In genomic region chr22:40241200-40241763, GRCh38 we compare ENCODE assay signal across 1 cellular context.
TF ChIP-seq lines count a peak whose summit lies in the region.

No MANE protein-coding gene starts in this region.

TF ChIP-seq in GM12878, 131 proteins besides CTCF, POLR2A, EP300 and RAD21 (continued from another document and continues in another):
- TF ChIP-seq CEBPZ (IDR thresholded peaks at IDR 0.05; ENCODE audit: low read depth, low read length) (no peak), ZNF687 (IDR thresholded peaks at IDR 0.05) (no peak), MEF2A (IDR thresholded peaks at IDR 0.05; ENCODE audit: insufficient read depth, low read depth, low read length) (no peak), LARP7 (IDR thresholded peaks at IDR 0.05) (no peak), TAF1 (IDR thresholded peaks at IDR 0.05; ENCODE audit: borderline replicate concordance, low read depth, low read length) (no peak), CHD4 (IDR thresholded peaks at IDR 0.05) (no peak), ESRRA (IDR thresholded peaks at IDR 0.05; ENCODE audit: low read length) (no peak), TCF7 (IDR thresholded peaks at IDR 0.05; ENCODE audit: borderline replicate concordance) (no peak), ZBTB4 (CRISPR knock-in tag; IDR thresholded peaks at IDR 0.05) (no peak), RUNX3 (IDR thresholded peaks at IDR 0.05; ENCODE audit: low read length) (peak; percentile 55; the same call in 1 of the 2 replicates), SMAD1 (IDR thresholded peaks at IDR 0.05; ENCODE audit: low read depth, partially characterized antibody) (no peak), SUZ12 (IDR thresholded peaks at IDR 0.05; ENCODE audit: unreplicated experiment) (no peak), MAX (IDR thresholded peaks at IDR 0.05; ENCODE audit: low read depth, low read length) (no peak), HDAC6 (IDR thresholded peaks at IDR 0.05; ENCODE audit: unreplicated experiment) (no peak), SKIL (IDR thresholded peaks at IDR 0.05; ENCODE audit: low read depth, poor library complexity, severe bottlenecking) (no peak), POLR2AphosphoS2 (IDR thresholded peaks at IDR 0.05; ENCODE audit: low read depth, low read length) (no peak), ZBED1 (IDR thresholded peaks at IDR 0.05; ENCODE audit: borderline replicate concordance) (no peak), ZNF592 (IDR thresholded peaks at IDR 0.05) (no peak), NRF1 (conservative IDR thresholded peaks at IDR 0.05; ENCODE audit: low read depth, low read length) (no peak), BACH1 (IDR thresholded peaks at IDR 0.05; ENCODE audit: borderline replicate concordance) (no peak), POLR2AphosphoS5 (IDR thresholded peaks at IDR 0.05; ENCODE audit: low read length) (no peak), MTA2 (IDR thresholded peaks at IDR 0.05; ENCODE audit: low read depth) (peak; percentile 70; the same call in 1 of the 2 replicates), PKNOX1 (IDR thresholded peaks at IDR 0.05) (no peak), TCF3 (IDR thresholded peaks at IDR 0.05; ENCODE audit: borderline replicate concordance, insufficient read depth, low read depth, low read length) (no peak), E2F8 (IDR thresholded peaks at IDR 0.05; ENCODE audit: low read depth, partially characterized antibody) (no peak), ELK1 (IDR thresholded peaks at IDR 0.05; ENCODE audit: low read depth, low read length) (no peak), RFX5 (IDR thresholded peaks at IDR 0.05; ENCODE audit: low read depth, low read length) (no peak), ZNF24 (IDR thresholded peaks at IDR 0.05) (0 out of 2 replicates have a peak, but pooled peaks have one; percentile 36), TCF12 (IDR thresholded peaks at IDR 0.05; ENCODE audit: low read depth, low read length) (no peak), YBX1 (IDR thresholded peaks at IDR 0.05) (no peak), FOXK2 (IDR thresholded peaks at IDR 0.05) (no peak), FOS (IDR thresholded peaks at IDR 0.05; ENCODE audit: borderline replicate concordance, extremely low read depth, insufficient read length) (no peak), MEF2B (IDR thresholded peaks at IDR 0.05; ENCODE audit: partially characterized antibody, poor library complexity, severe bottlenecking) (peak; percentile 56), NFIC (IDR thresholded peaks at IDR 0.05; ENCODE audit: low read depth, low read length) (no peak), HDGF (IDR thresholded peaks at IDR 0.05) (no peak), ETV6 (conservative IDR thresholded peaks at IDR 0.05 in 1 of 2, IDR thresholded peaks at IDR 0.05 in 1 of 2; ENCODE audit: borderline replicate concordance in 1 of 2, low read depth in 1 of 2) (no peak), JUND (IDR thresholded peaks at IDR 0.05; ENCODE audit: low read depth, low read length) (no peak), ZNF622 (IDR thresholded peaks at IDR 0.05) (no peak)
